17 cellular contexts compared by ENCODE assay signal in genomic region chr7:69620063-69620462, GRCh38. TPM values are rescaled to one million over a fixed set of nuclear protein-coding genes. Genes with fewer than 3 reads are reported as not detected.
DNase-seq lines count a peak whose midpoint lies in the region; ATAC-seq, FAIRE-seq and TF ChIP-seq lines count a peak whose summit lies in the region.
"Had no signal": no experiment of that assay in that cellular context is flagged by ENCODE, and none has a peak within 500 bp of the region (broad histone marks: within the 10 kb centered on the region; RNA-seq: fewer than 3 reads in every experiment).

No MANE protein-coding gene starts in this region.

- no peaks in the 10 kb centered on the region for H3K9me3 ChIP-seq in A549
- H3K9me3 ChIP-seq: esophagus muscularis mucosa, heart left ventricle, upper lobe of right lung had no signal

- no peak for ATAC-seq in A549
- no peak for ATAC-seq in HG03439 (IDR thresholded peaks at IDR 0.05; ENCODE audit: unreplicated experiment)
- ATAC-seq in GM21367 (IDR thresholded peaks at IDR 0.05; ENCODE audit: unreplicated experiment): no peak
- ATAC-seq: CD8-positive, alpha-beta T cell; heart left ventricle; natural killer cell; upper lobe of right lung had no signal

- H3K27ac Mint-ChIP-seq in glutamatergic neuron (ENCODE audit: unreplicated experiment): peak overlapping the region; percentile 15
- H3K27ac Mint-ChIP-seq in progenitor cell of endocrine pancreas: no peak overlapping the region
- H3K27ac Mint-ChIP-seq: CD8-positive, alpha-beta T cell; natural killer cell had no signal

- POLR2A ChIA-PET in A549 (lab: Yijun Ruan, JAX) (no interaction called here), HEK293T (lab: Yijun Ruan, JAX) (interaction anchor here (0.9 kb wide), 1 partner anchor 9 kb away, joined by 3 read pairs; no protein-coding TSS in a partner anchor)

- H3K4me3 ChIP-seq in A549: no peak overlapping the region
- H3K4me3 ChIP-seq: esophagus muscularis mucosa, heart left ventricle, upper lobe of right lung had no signal

- peaks cover 70% of the 10 kb centered on the region for H3K4me1 Mint-ChIP-seq in glutamatergic neuron (ENCODE audit: low read depth, unreplicated experiment)
- peaks cover 44% of the 10 kb centered on the region for H3K4me1 Mint-ChIP-seq in progenitor cell of endocrine pancreas (ENCODE audit: low read depth)

- WGBS in A549 (ENCODE audit: missing lambda C conversion rate): 38% methylated on average over 4 of the region's 4 CpGs

- TF ChIP-seq CTCF in A549 (IDR thresholded peaks at IDR 0.05) (no peak), glutamatergic neuron (IDR thresholded peaks at IDR 0.05; ENCODE audit: partially characterized antibody, unreplicated experiment) (no peak), progenitor cell of endocrine pancreas (IDR thresholded peaks at IDR 0.05; ENCODE audit: unreplicated experiment) (no peak)

- peaks cover 7% of the 10 kb centered on the region; the same call in 2 of the 3 replicates for H3K4me1 ChIP-seq in A549
- H3K4me1 ChIP-seq: upper lobe of right lung had no signal

- DNase-seq in A549 (ENCODE audit: low read depth in 1 of 2, low spot score in 1 of 2) (no peak), HEK293T (ENCODE audit: extremely low spot score) (peak; percentile 27), NCI-H69 (lab: John Stamatoyannopoulos, UW) (peak; percentile 73), glutamatergic neuron (no peak), progenitor cell of endocrine pancreas (ENCODE audit: low spot score, unreplicated experiment) (no peak), AG08396 (ENCODE audit: low spot score) (no peak)
- DNase-seq: activated CD4-positive, CD25-positive, alpha-beta regulatory T cell treated with anti-CD3 and anti-CD28 coated beads, Interleukin-2, amount 50 U/mL, for 72 hours; CD8-positive, alpha-beta T cell; heart left ventricle; natural killer cell; NCI-H2029; SHP77 treated with DMSO at 0.1 percent for 48 hours; stimulated activated naive CD4-positive, alpha-beta T cell treated with Interleukin-2 at 50 U/mL for 16 hours; upper lobe of right lung had no signal

- TF ChIP-seq EP300 in A549 (IDR thresholded peaks at IDR 0.05): no peak

- H3K27me3 Mint-ChIP-seq in glutamatergic neuron (ENCODE audit: unreplicated experiment) (peaks cover 6% of the 10 kb centered on the region), progenitor cell of endocrine pancreas (no peaks in the 10 kb centered on the region)

- H3K4me3 Mint-ChIP-seq in glutamatergic neuron (ENCODE audit: unreplicated experiment): peak overlapping the region; percentile 25
- no peak overlapping the region for H3K4me3 Mint-ChIP-seq in progenitor cell of endocrine pancreas (ENCODE audit: low read depth)
- H3K4me3 Mint-ChIP-seq: CD8-positive, alpha-beta T cell; natural killer cell had no signal

- no peak for TF ChIP-seq RAD21 in A549 (conservative IDR thresholded peaks at IDR 0.05 in 1 of 2, IDR thresholded peaks at IDR 0.05 in 1 of 2)

- peak overlapping the region; percentile 38 for H3K4me2 ChIP-seq in A549

- H3K9me3 Mint-ChIP-seq in glutamatergic neuron (ENCODE audit: unreplicated experiment) (peaks cover 9% of the 10 kb centered on the region), progenitor cell of endocrine pancreas (ENCODE audit: low read depth) (no peaks in the 10 kb centered on the region)
- H3K9me3 Mint-ChIP-seq: CD8-positive, alpha-beta T cell; natural killer cell had no signal

- CTCF ChIA-PET in A549 (lab: Yijun Ruan, JAX): interaction anchor here (1.3 kb wide), 1 partner anchor 13 kb away, joined by 3 read pairs; no protein-coding TSS in a partner anchor
- CTCF ChIA-PET in HEK293T (lab: Yijun Ruan, JAX): no interaction called here

- no peaks in the 10 kb centered on the region for H3K36me3 Mint-ChIP-seq in glutamatergic neuron (ENCODE audit: unreplicated experiment)
- H3K36me3 Mint-ChIP-seq in progenitor cell of endocrine pancreas (ENCODE audit: insufficient read depth): no peaks in the 10 kb centered on the region
- H3K36me3 Mint-ChIP-seq: CD8-positive, alpha-beta T cell; natural killer cell had no signal

- no peak for TF ChIP-seq POLR2A in A549 (IDR thresholded peaks at IDR 0.05; ENCODE audit: low read length)

- no peak for FAIRE-seq in A549 (lab: Jason Lieb, UNC)

- no peak overlapping the region for H3K27ac ChIP-seq in A549
- H3K27ac ChIP-seq: esophagus muscularis mucosa, heart left ventricle, upper lobe of right lung had no signal

TF ChIP-seq in A549, 52 proteins besides CTCF, POLR2A, EP300 and RAD21:
- TF ChIP-seq MAFK (IDR thresholded peaks at IDR 0.05; ENCODE audit: partially characterized antibody) (no peak), POLR2AphosphoS2 (conservative IDR thresholded peaks at IDR 0.05; ENCODE audit: low read length) (no peak), GATA3 (IDR thresholded peaks at IDR 0.05; ENCODE audit: borderline replicate concordance) (no peak), TFCP2L1 (CRISPR knock-in tag; IDR thresholded peaks at IDR 0.05) (no peak), HEYL (CRISPR knock-in tag; IDR thresholded peaks at IDR 0.05) (no peak), NR3C1 (IDR thresholded peaks at IDR 0.05) (no peak), HOXB13 (CRISPR knock-in tag; IDR thresholded peaks at IDR 0.05; ENCODE audit: low read depth) (no peak), CBX8 (IDR thresholded peaks at IDR 0.05) (no peak), RNF2 (IDR thresholded peaks at IDR 0.05; ENCODE audit: borderline replicate concordance, low read depth) (no peak), RARB (CRISPR knock-in tag; IDR thresholded peaks at IDR 0.05) (no peak), HMGXB4 (CRISPR knock-in tag; IDR thresholded peaks at IDR 0.05; ENCODE audit: borderline replicate concordance) (no peak), FOSL2 (IDR thresholded peaks at IDR 0.05) (no peak), FOSL2 (CRISPR knock-in tag; IDR thresholded peaks at IDR 0.05) (no peak)

TF ChIP-seq in HEK293T, 16 proteins besides CTCF, POLR2A, EP300 and RAD21:
- TF ChIP-seq PKNOX1 (IDR thresholded peaks at IDR 0.05) (peak; percentile 55; the same call in 1 of the 2 replicates), ZNF384 (IDR thresholded peaks at IDR 0.05) (no peak)

RNA-seq across cellular contexts. Expression of gene AUTS2, which starts 21.8 kb away (rescaled TPM):
- polyA plus RNA-seq in A549 (2011; rRNA removed): 1.6 and 1.8 TPM in 2 replicates
- polyA plus RNA-seq in A549 (2012; cell fraction: cytosol; rRNA removed): 0.59 and 0.75 TPM in 2 replicates
- 2.1 and 3.6 TPM in 2 replicates for polyA plus RNA-seq in A549 (2012; cell fraction: nucleus; rRNA removed)
- 2.8 to 4.3 TPM (median 3.6 TPM) in 3 replicates for polyA plus RNA-seq in A549 (2017; fragmentation: RNase III; extraction: RNeasy Plus Mini Kit Qiagen cat#74134 plus additional on column Dnase treatment)
- polyA minus RNA-seq in A549 (2011; rRNA and poly(A)+ RNA removed): 6.0 and 6.4 TPM in 2 replicates
- total RNA-seq in glutamatergic neuron (ENCODE audit: unreplicated experiment): 300 TPM
- total RNA-seq in progenitor cell of endocrine pancreas: 119 and 125 TPM in 2 replicates

Comparison
In these comparisons a context has a peak if more than half of its experiments do, and no peak if none do; other contexts are left out.
1. DNase-seq: peak in HEK293T (single experiment) and NCI-H69 (single experiment); none in A549 (0 of 2), glutamatergic neuron (single experiment), progenitor cell of endocrine pancreas (single experiment) and AG08396 (single experiment).